8 cellular contexts compared by ENCODE assay signal in genomic region chrX:150984164-150984824, GRCh38. TPM values are rescaled to one million over a fixed set of nuclear protein-coding genes. Genes with fewer than 3 reads are reported as not detected.
DNase-seq lines count a peak whose midpoint lies in the region; ATAC-seq, FAIRE-seq and TF ChIP-seq lines count a peak whose summit lies in the region.

No MANE protein-coding gene starts in this region.

- H3K27me3 Mint-ChIP-seq in type B pancreatic cell: peaks cover 6% of the 10 kb centered on the region

- in situ Hi-C loops in HepG2 (cut with HindIII; ENCODE audit: extremely low pct_ligation_motif_present, low pct_unique_long_range_greater_than_20kb): no loop called here

- H3K9me3 ChIP-seq in ascending aorta: no peaks in the 10 kb centered on the region
- no peaks in the 10 kb centered on the region for H3K9me3 ChIP-seq in HepG2 (ENCODE audit: low read length)

- no peak for TF ChIP-seq RAD21 in HepG2 (CRISPR knock-in tag; IDR thresholded peaks at IDR 0.05)

- H3K4me1 Mint-ChIP-seq in type B pancreatic cell (ENCODE audit: unreplicated experiment): peaks cover 4% of the 10 kb centered on the region

- peaks cover 13% of the 10 kb centered on the region for H3K36me3 Mint-ChIP-seq in type B pancreatic cell

- H3K4me3 Mint-ChIP-seq in type B pancreatic cell: peak overlapping the region; percentile 87

- peak overlapping the region; percentile 68 for H3K4me2 ChIP-seq in HepG2 (ENCODE audit: low read depth, low read length)

- no peak for FAIRE-seq in HepG2 (lab: Jason Lieb, UNC)

- H3K9ac ChIP-seq in HepG2 (ENCODE audit: insufficient read depth, low read depth, low read length): peak overlapping the region; percentile 43; the same call in 1 of the 2 replicates

- peak overlapping the region; percentile 83 for H3K27ac Mint-ChIP-seq in type B pancreatic cell

- H3K27ac ChIP-seq in ascending aorta (no peak overlapping the region), HepG2 (ENCODE audit: extremely low read length, insufficient read depth, low read length) (no peak overlapping the region)

- no CpG with 5 or more reads among the region's 94 CpGs for whole genome bisulfite sequencing in HepG2 (ENCODE audit: low lambda C conversion rate)

- intact Hi-C loops in ascending aorta (cut with DNase I): no loop called here
- intact Hi-C loops in HepG2 (cut with micrococcal nuclease; ENCODE audit: unreplicated experiment): loop anchor here (5.0 kb wide), 1 partner anchor 87 kb away; the partner anchor contains the start of gene CD99L2

- TF ChIP-seq POLR2A in HepG2 (IDR thresholded peaks at IDR 0.05; ENCODE audit: insufficient read depth in 1 of 2, low read depth in 2 of 2, low read length in 2 of 2): no peak

- no peaks in the 10 kb centered on the region for H3K9me3 Mint-ChIP-seq in type B pancreatic cell

- BruUV-seq in HepG2 (replicated peaks; lab: Mats Ljungman, UMichigan): no TSS peak

- H3K27me3 ChIP-seq in ascending aorta (no peaks in the 10 kb centered on the region), HepG2 (ENCODE audit: control insufficient read depth in 1 of 2, insufficient read depth in 2 of 2, low read length in 2 of 2) (peaks cover 0 to 4% of the 10 kb centered on the region in 2 experiments; a peak in 1 of 5 replicates)

- no peak overlapping the region for H2AFZ ChIP-seq in HepG2 (ENCODE audit: low read length)

- H3K4me3 ChIP-seq in AG04449 (ENCODE audit: low read depth, low read length): peak overlapping the region; percentile 52
- H3K4me3 ChIP-seq in ascending aorta: peak overlapping the region; percentile 39 to 67
- peak overlapping the region; percentile 37 to 59 (median 59); a peak in 5 of 6 replicates for H3K4me3 ChIP-seq in HepG2 (replicated peaks in 1 of 3; ENCODE audit: insufficient read depth in 1 of 3, low read depth in 2 of 3, low read length in 3 of 3)

- ATAC-seq in GM18867 (IDR thresholded peaks at IDR 0.05; ENCODE audit: unreplicated experiment): peak; percentile 7
- peak; percentile 2 for ATAC-seq in HG03460 (IDR thresholded peaks at IDR 0.05; ENCODE audit: unreplicated experiment)
- ATAC-seq in HepG2: no peak

- CTCF ChIA-PET in AG04449 (lab: Yijun Ruan, JAX) (interaction anchor here (2.7 kb wide), 1 partner anchor 212 kb away, joined by 7 read pairs; no protein-coding TSS in a partner anchor), HepG2 (lab: Yijun Ruan, JAX; ENCODE audit: low intra/inter-chr PET ratio, low total read pairs) (no interaction called here)

- no peak for TF ChIP-seq CTCF in AG04449 (IDR thresholded peaks at IDR 0.05; ENCODE audit: insufficient read depth, low read length, missing control alignments)
- TF ChIP-seq CTCF in ascending aorta (IDR thresholded peaks at IDR 0.05): no peak
- no peak for TF ChIP-seq CTCF in HepG2 (CRISPR knock-in tag; IDR thresholded peaks at IDR 0.05)
- no peak for TF ChIP-seq CTCF in type B pancreatic cell (conservative IDR thresholded peaks at IDR 0.05)

- POLR2A ChIA-PET in AG04449 (lab: Yijun Ruan, JAX): no interaction called here
- POLR2A ChIA-PET in HepG2 (lab: Yijun Ruan, JAX): no interaction called here

- no peak for DNase-seq in AG04449 (ENCODE audit: low read depth, low spot score)
- DNase-seq in ascending aorta (ENCODE audit: low spot score in 2 of 2): no peak
- no peak for DNase-seq in HepG2 (ENCODE audit: low spot score)
- no peak for DNase-seq in type B pancreatic cell (ENCODE audit: extremely low spot score, unreplicated experiment)
- DNase-seq in SIG-M5 treated with dmso at 0.1 percent for 504 hours (lab: John Stamatoyannopoulos, UW; ENCODE audit: unreplicated experiment): no peak
- no peak for DNase-seq in AML-193 (lab: John Stamatoyannopoulos, UW)

- H3K36me3 ChIP-seq in ascending aorta (no peaks in the 10 kb centered on the region), HepG2 (replicated peaks in 1 of 2; ENCODE audit: control insufficient read depth in 1 of 2, insufficient read depth in 2 of 2, low read length in 2 of 2) (no peaks in the 10 kb centered on the region)

- H3K79me2 ChIP-seq in HepG2 (ENCODE audit: insufficient read depth, low read length): peaks cover 11% of the 10 kb centered on the region

- H3K4me1 ChIP-seq in ascending aorta: peaks cover 0 to 2% of the 10 kb centered on the region in 2 donors
- H3K4me1 ChIP-seq in HepG2 (ENCODE audit: insufficient read depth, low read length): peaks cover 16% of the 10 kb centered on the region

- H4K20me1 ChIP-seq in HepG2 (ENCODE audit: insufficient read depth, low read length): 0 out of 2 replicates have a peak, but pooled peaks cover 3% of the 10 kb centered on the region

- TF ChIP-seq EP300 in HepG2 (IDR thresholded peaks at IDR 0.05; ENCODE audit: low read depth in 2 of 2, low read length in 2 of 2) (no peak), HepG2 (CRISPR knock-in tag; IDR thresholded peaks at IDR 0.05; ENCODE audit: borderline replicate concordance) (no peak)

TF ChIP-seq in HepG2, 621 proteins besides CTCF, POLR2A, EP300 and RAD21:
- TF ChIP-seq RBFOX2 (IDR thresholded peaks at IDR 0.05; ENCODE audit: low read depth, low read length) (no peak), ZNF496 (CRISPR knock-in tag; IDR thresholded peaks at IDR 0.05; ENCODE audit: insufficient replicate concordance) (no peak), FLYWCH1 (CRISPR knock-in tag; IDR thresholded peaks at IDR 0.05) (no peak), AGO2 (optimal IDR thresholded peaks at IDR 0.05; ENCODE audit: low read depth, low read length) (peak; percentile 42), RCOR2 (CRISPR knock-in tag; IDR thresholded peaks at IDR 0.05) (no peak), SALL1 (CRISPR knock-in tag; IDR thresholded peaks at IDR 0.05) (no peak), EZH2 (conservative IDR thresholded peaks at IDR 0.05; ENCODE audit: low read depth, low read length) (no peak), GPBP1L1 (CRISPR knock-in tag; IDR thresholded peaks at IDR 0.05) (no peak), FIP1L1 (IDR thresholded peaks at IDR 0.05; ENCODE audit: borderline replicate concordance, insufficient read depth, low read depth, low read length) (no peak), YEATS2 (CRISPR knock-in tag; IDR thresholded peaks at IDR 0.05; ENCODE audit: borderline replicate concordance) (no peak), RFX3 (CRISPR knock-in tag; IDR thresholded peaks at IDR 0.05) (no peak), ZNF781 (CRISPR knock-in tag; IDR thresholded peaks at IDR 0.05; ENCODE audit: borderline replicate concordance, not compliant biosample characterization) (no peak), YY1 (IDR thresholded peaks at IDR 0.05; ENCODE audit: insufficient read depth, insufficient replicate concordance, low read depth, low read length) (peak; percentile 24), U2AF1 (optimal IDR thresholded peaks at IDR 0.05; ENCODE audit: low read depth, low read length) (no peak), ZNF329 (CRISPR knock-in tag; IDR thresholded peaks at IDR 0.05; ENCODE audit: low read depth) (no peak), NRL (CRISPR knock-in tag; IDR thresholded peaks at IDR 0.05; ENCODE audit: borderline replicate concordance) (no peak), ZFP1 (CRISPR knock-in tag; IDR thresholded peaks at IDR 0.05) (no peak), NFIC (IDR thresholded peaks at IDR 0.05; ENCODE audit: low read length) (no peak), SAP130 (CRISPR knock-in tag; IDR thresholded peaks at IDR 0.05; ENCODE audit: low read depth) (peak; percentile 13; the same call in 1 of the 2 replicates), SNRNP70 (IDR thresholded peaks at IDR 0.05; ENCODE audit: low read depth, low read length) (no peak)
TF ChIP-seq in HepG2: peak in this region for 3.

RNA-seq across cellular contexts. Expression of gene HMGB3, which starts 1.2 kb away (rescaled TPM):
- total RNA-seq in ascending aorta (0.21 TPM), HepG2 (2016; rRNA removed; fragmentation: Illumina TruSeq; extraction: Trizol) (87.1 and 119 TPM in 2 replicates), type B pancreatic cell (ENCODE audit: low replicate concordance) (108 and 130 TPM in 2 replicates)
- total RNA-seq in HepG2 (2016; cell fraction: cytosol; rRNA removed; fragmentation: Illumina TruSeq; extraction: Trizol; ENCODE audit: low read depth): 6.6 and 8.3 TPM in 2 replicates
- 83.2 and 120 TPM in 2 replicates for total RNA-seq in HepG2 (2016; cell fraction: insoluble cytoplasmic fraction; rRNA removed; fragmentation: Illumina TruSeq; extraction: Trizol)
- total RNA-seq in HepG2 (2016; cell fraction: membrane; rRNA removed; fragmentation: Illumina TruSeq; extraction: Trizol): 16.6 and 20.7 TPM in 2 replicates
- 25.0 and 27.7 TPM in 2 replicates for total RNA-seq in HepG2 (2016; cell fraction: nucleus; rRNA removed; fragmentation: Illumina TruSeq; extraction: Trizol)
- 5.9 and 8.5 TPM in 2 replicates for polyA plus RNA-seq in HepG2 (2011; rRNA removed)
- polyA plus RNA-seq in HepG2 (2011; cell fraction: cytosol; rRNA removed): 4.2 and 5.9 TPM in 2 replicates
- polyA plus RNA-seq in HepG2 (2011; cell fraction: nucleus; rRNA removed): 3.2 TPM in 2 replicates
- 34.1 and 64.7 TPM in 2 replicates for polyA plus RNA-seq in HepG2 (2012)
- 20.0 and 21.9 TPM in 2 replicates for polyA plus RNA-seq in HepG2 (2016; cell fraction: cytosol; fragmentation: Illumina TruSeq; extraction: Trizol; ENCODE audit: low read depth)
- polyA plus RNA-seq in HepG2 (2016; cell fraction: insoluble cytoplasmic fraction; fragmentation: Illumina TruSeq; extraction: Trizol; ENCODE audit: low read depth): 168 and 175 TPM in 2 replicates
- 25.5 and 25.6 TPM in 2 replicates for polyA plus RNA-seq in HepG2 (2016; cell fraction: membrane; fragmentation: Illumina TruSeq; extraction: Trizol; ENCODE audit: low read depth)
- 60.8 and 67.6 TPM in 2 replicates for polyA plus RNA-seq in HepG2 (2016; cell fraction: nucleus; fragmentation: Illumina TruSeq; extraction: Trizol; ENCODE audit: insufficient read depth, low read depth)
- polyA minus RNA-seq in HepG2 (2011; rRNA and poly(A)+ RNA removed; ENCODE audit: low replicate concordance): 4.3 and 13.1 TPM in 2 replicates
- polyA minus RNA-seq in HepG2 (2011; cell fraction: cytosol; rRNA and poly(A)+ RNA removed): 5.5 and 5.9 TPM in 2 replicates
- 12.8 and 15.1 TPM in 2 replicates for polyA minus RNA-seq in HepG2 (2011; cell fraction: nucleus; rRNA and poly(A)+ RNA removed)
